11 cellular contexts compared by ENCODE assay signal in the genomic region with DNA sequence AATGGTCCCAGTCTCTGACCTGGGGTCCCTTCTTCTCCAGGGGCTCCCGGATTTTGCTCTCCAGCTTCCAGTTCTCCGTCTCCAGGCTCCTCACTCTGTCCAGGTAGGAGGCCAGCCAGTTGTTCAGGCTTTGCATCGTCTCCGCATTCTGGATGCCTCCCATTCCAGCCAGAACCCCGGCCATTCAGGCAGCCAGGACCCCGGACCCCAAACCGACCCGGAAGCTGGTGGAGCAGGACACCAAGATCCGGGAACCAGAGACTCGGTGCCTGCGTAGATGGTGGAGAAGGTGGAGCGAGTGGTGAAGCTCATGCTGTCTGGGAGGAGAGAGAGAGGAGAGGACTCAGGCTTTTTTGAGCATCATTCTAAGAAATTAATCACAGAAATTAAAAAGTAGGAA.
"Had no signal": no experiment of that assay in that cellular context is flagged by ENCODE, and none has a peak within 500 bp of the region (broad histone marks: within the 10 kb centered on the region; RNA-seq: fewer than 3 reads in every experiment).

No MANE protein-coding gene starts in this region.

- H3K4me2 ChIP-seq: GM23338 had no signal

- H3K9me3 ChIP-seq: HAP-1 had no signal

- H3K4me3 ChIP-seq: GM23248, GM23338, HAP-1 had no signal

- H3K9ac ChIP-seq: GM23248 had no signal

- FAIRE-seq: H1, H54 had no signal

- H3K4me1 ChIP-seq: HAP-1 had no signal

- ATAC-seq: GM23338, HCT116 had no signal

- H2AFZ ChIP-seq: GM23248, GM23338 had no signal

- H3K27ac ChIP-seq: GM23248 had no signal

- DNase-seq: GM23248, GOT3, H7, H9, HCEC 1CT, HFFc6 had no signal

- H3K36me3 ChIP-seq: HAP-1 had no signal
